9 cellular contexts compared by ENCODE assay signal in the genomic region with DNA sequence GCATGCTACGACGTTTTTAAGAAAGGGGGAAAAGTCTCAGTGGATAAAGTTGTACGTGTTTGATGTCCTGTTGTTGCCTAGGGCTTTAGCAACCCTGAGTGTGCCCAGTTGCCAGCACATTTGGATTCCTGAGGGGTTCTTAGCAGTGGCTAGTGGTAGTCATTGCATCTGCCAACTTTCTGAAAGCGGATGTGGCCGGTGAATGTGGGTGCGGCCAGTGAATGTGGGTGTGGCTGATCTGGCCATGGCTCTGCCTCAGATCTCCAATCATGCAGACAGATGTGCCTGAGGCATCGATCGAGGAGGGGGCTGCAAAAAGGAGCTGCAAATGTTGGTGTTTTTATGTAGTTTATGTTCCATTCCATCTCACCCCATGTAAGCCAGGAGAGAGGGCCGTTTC. TPM values are rescaled to one million over a fixed set of nuclear protein-coding genes. Genes with fewer than 3 reads are reported as not detected.
DNase-seq lines count a peak whose midpoint lies in the region; FAIRE-seq and TF ChIP-seq lines count a peak whose summit lies in the region.
"Had no signal": no experiment of that assay in that cellular context is flagged by ENCODE, and none has a peak within 500 bp of the region (broad histone marks: within the 10 kb centered on the region; RNA-seq: fewer than 3 reads in every experiment).

No MANE protein-coding gene starts in this region.

- DNase-seq in H54 (ENCODE audit: insufficient read length, low spot score) (peak; percentile 17), RCC 7860 (ENCODE audit: low spot score) (peak; percentile 50), fibroblast of lung (ENCODE audit: low read depth in 2 of 2) (peak; percentile 49 to 78), NCI-H1092 treated with DMSO at 0.1 percent for 48 hours (lab: John Stamatoyannopoulos, UW) (no peak), NCI-H128 (lab: John Stamatoyannopoulos, UW; ENCODE audit: unreplicated experiment) (no peak), T-helper 9 cell (no peak)
- no peak for DNase-seq in effector CD8-positive, alpha-beta T cell (lab: John Stamatoyannopoulos, UW)
- DNase-seq: spleen had no signal

- H3K4me3 ChIP-seq in fibroblast of lung (replicated peaks in 1 of 4; ENCODE audit: control extremely low read depth in 1 of 4, insufficient read depth in 1 of 4, low read depth in 3 of 4, low read length in 4 of 4), result peak overlapping the region in 1 of 4 experiments; percentile 15
- no peak overlapping the region for H3K4me3 ChIP-seq in skeletal muscle satellite cell (ENCODE audit: low read length)
- H3K4me3 ChIP-seq: spleen had no signal

- no peak for TF ChIP-seq POLR2A in H54 (IDR thresholded peaks at IDR 0.05; ENCODE audit: low read depth, low read length)

- no peak for TF ChIP-seq CTCF in fibroblast of lung (conservative IDR thresholded peaks at IDR 0.05 in 1 of 2, IDR thresholded peaks at IDR 0.05 in 1 of 2; ENCODE audit: low read depth in 1 of 2, low read length in 2 of 2)

- FAIRE-seq in H54 (lab: Jason Lieb, UNC) (no peak), RCC 7860 (lab: Jason Lieb, UNC) (no peak)

- H3K9ac ChIP-seq in fibroblast of lung (ENCODE audit: insufficient read depth, low read length) (no peak overlapping the region), skeletal muscle satellite cell (ENCODE audit: low read depth, low read length) (peak overlapping the region; percentile 13)

- no peaks in the 10 kb centered on the region for H3K79me2 ChIP-seq in fibroblast of lung (ENCODE audit: control insufficient read depth, insufficient read depth, low read length)

- H4K20me1 ChIP-seq in fibroblast of lung (ENCODE audit: control insufficient read depth, extremely low read depth, insufficient read depth, low read length), result no peaks in the 10 kb centered on the region

- no peaks in the 10 kb centered on the region for H3K27me3 ChIP-seq in fibroblast of lung (ENCODE audit: control insufficient read depth, insufficient read depth, low read length)
- no peaks in the 10 kb centered on the region for H3K27me3 ChIP-seq in skeletal muscle satellite cell (ENCODE audit: control insufficient read depth, insufficient read depth, low read length)
- H3K27me3 ChIP-seq: spleen had no signal

- H3K9me3 ChIP-seq in fibroblast of lung (ENCODE audit: control insufficient read depth, insufficient read depth, low read depth, low read length) (no peaks in the 10 kb centered on the region), skeletal muscle satellite cell (replicated peaks; ENCODE audit: low read length) (no peaks in the 10 kb centered on the region)

- no peaks in the 10 kb centered on the region for H3K36me3 ChIP-seq in fibroblast of lung (ENCODE audit: control insufficient read depth, insufficient read depth, low read length)
- H3K36me3 ChIP-seq in skeletal muscle satellite cell (ENCODE audit: insufficient read depth, low read length), result no peaks in the 10 kb centered on the region
- H3K36me3 ChIP-seq: spleen had no signal

- peak overlapping the region; percentile 47 for H3K27ac ChIP-seq in fibroblast of lung (ENCODE audit: insufficient read depth, low read length)
- H3K27ac ChIP-seq: spleen had no signal

- peak overlapping the region; percentile 51 for H3K4me2 ChIP-seq in fibroblast of lung (ENCODE audit: extremely low read depth, insufficient read depth, low read length)
- peak overlapping the region; percentile 62 for H3K4me2 ChIP-seq in skeletal muscle satellite cell (ENCODE audit: low read length)

- H3K4me1 ChIP-seq in fibroblast of lung (ENCODE audit: control insufficient read depth, extremely low read depth, insufficient read depth, low read length) (peaks cover 4% of the 10 kb centered on the region), skeletal muscle satellite cell (ENCODE audit: control insufficient read depth, insufficient read depth, low read length) (peaks cover 21% of the 10 kb centered on the region)
- H3K4me1 ChIP-seq: spleen had no signal

- peak overlapping the region; percentile 80 for H2AFZ ChIP-seq in fibroblast of lung (ENCODE audit: low read length)

RNA-seq across cellular contexts. Expression of a gene that starts 41.5 kb away (rescaled TPM):
- total RNA-seq in fibroblast of lung, result 408 and 729 TPM in 2 replicates
- polyA plus RNA-seq in fibroblast of lung, result 151 and 188 TPM in 2 replicates
- 109 and 124 TPM in 2 replicates for polyA plus RNA-seq in fibroblast of lung (2012)
- 1,250 and 1,562 TPM in 2 replicates for polyA minus RNA-seq in fibroblast of lung (ENCODE audit: low replicate concordance)
- 100 and 105 TPM in 2 replicates for total RNA-seq in skeletal muscle satellite cell (2012; rRNA removed)

Comparison
In these comparisons a context has a peak if more than half of its experiments do, and no peak if none do; other contexts are left out.
1. DNase-seq: peak in H54 (single experiment), RCC 7860 (single experiment) and fibroblast of lung (2 of 2); none in effector CD8-positive, alpha-beta T cell (single experiment), NCI-H1092 treated with DMSO at 0.1 percent for 48 hours (single experiment), NCI-H128 (single experiment) and T-helper 9 cell (single experiment).